Comparison of ENCODE assay signal across 11 cellular contexts in genomic region chr6:27720607-27721580, GRCh38.
DNase-seq lines count a peak whose midpoint lies in the region; ATAC-seq and TF ChIP-seq lines count a peak whose summit lies in the region.
"Had no signal": no experiment of that assay in that cellular context is flagged by ENCODE, and none has a peak within 500 bp of the region (broad histone marks: within the 10 kb centered on the region; RNA-seq: fewer than 3 reads in every experiment).

No MANE protein-coding gene starts in this region.

- peak overlapping the region; percentile 76 for H3K4me3 ChIP-seq in iPS-18a (ENCODE audit: low read length)
- H3K4me3 ChIP-seq: ovary, SK-N-MC had no signal

- H3K4ac ChIP-seq in H9 (ENCODE audit: low read depth, low read length) = no peak overlapping the region

- peaks cover 13 to 19% of the 10 kb centered on the region in 2 experiments for H3K4me1 Mint-ChIP-seq in H9

- H2BK120ac ChIP-seq in H9 (ENCODE audit: low read depth, low read length, poor library complexity, severe bottlenecking) = no peak overlapping the region

- no peak overlapping the region for H3K14ac ChIP-seq in H9 (ENCODE audit: insufficient read depth, low read length)

- H4K91ac ChIP-seq in H9 (ENCODE audit: insufficient read length, low read depth, low read length) = no peak overlapping the region

- no peaks in the 10 kb centered on the region for H4K20me1 ChIP-seq in H9 (ENCODE audit: control insufficient read depth, insufficient read depth, insufficient read length)

- H3K4me1 ChIP-seq in H9 (ENCODE audit: insufficient read depth, low read length) = no peaks in the 10 kb centered on the region
- H3K4me1 ChIP-seq in iPS-18a (ENCODE audit: control insufficient read depth, low read depth, low read length) = peaks cover 7% of the 10 kb centered on the region

- no peak overlapping the region for H4K5ac ChIP-seq in H9 (ENCODE audit: insufficient read length, low read depth, low read length)

- H2BK12ac ChIP-seq in H9 (ENCODE audit: insufficient read length, low read depth, low read length) = no peak overlapping the region

- peak overlapping the region; percentile 70 to 87 for H3K4me3 Mint-ChIP-seq in H9
- H3K4me3 Mint-ChIP-seq: dendritic cell treated with granulocyte-macrophage colony-stimulating factor and Interleukin-4, amounts not matched to agents 40 ng/mL and 50 ng/mL, for 4 days had no signal

- peaks cover 3% of the 10 kb centered on the region for H3K23me2 ChIP-seq in H9 (ENCODE audit: insufficient read length, low read depth, low read length, poor library complexity, severe bottlenecking)

- H3K36me3 Mint-ChIP-seq in H9 (ENCODE audit: insufficient read depth in 1 of 3, low read depth in 3 of 3) = no peaks in the 10 kb centered on the region
- no peaks in the 10 kb centered on the region for H3K36me3 Mint-ChIP-seq in activated naive CD4-positive, alpha-beta T cell treated with anti-CD3 and anti-CD28 coated beads, Interleukin-2, amount 50 U/mL, for 72 hours

- H3K9me3 ChIP-seq in H9 (ENCODE audit: control insufficient read depth, low read depth, low read length) (no peaks in the 10 kb centered on the region), iPS-18a (ENCODE audit: control insufficient read depth, low read depth, low read length) (no peaks in the 10 kb centered on the region)
- H3K9me3 ChIP-seq: ovary had no signal

- H3K27ac ChIP-seq in H9 (ENCODE audit: insufficient read length, low read depth, low read length) (no peak overlapping the region), iPS-18a (ENCODE audit: low read length) (no peak overlapping the region)
- H3K27ac ChIP-seq: ovary, SK-N-MC had no signal

- no peak overlapping the region for H2BK15ac ChIP-seq in H9 (ENCODE audit: low read depth, low read length)

- no peak overlapping the region for H2AK5ac ChIP-seq in H9 (ENCODE audit: insufficient read length, low read length)

- peak in 1 of 2 donors; percentile 32 for ATAC-seq in activated naive CD4-positive, alpha-beta T cell treated with anti-CD3 and anti-CD28 coated beads, Interleukin-2, amount 50 U/mL, for 72 hours
- ATAC-seq in GM21367 (IDR thresholded peaks at IDR 0.05; ENCODE audit: unreplicated experiment) (no peak), HG03565 (IDR thresholded peaks at IDR 0.05; ENCODE audit: unreplicated experiment) (no peak), HG02852 (IDR thresholded peaks at IDR 0.05; ENCODE audit: unreplicated experiment) (no peak)

- H3K27ac Mint-ChIP-seq in H9 = no peak overlapping the region
- H3K27ac Mint-ChIP-seq in activated naive CD4-positive, alpha-beta T cell treated with anti-CD3 and anti-CD28 coated beads, Interleukin-2, amount 50 U/mL, for 72 hours = peak overlapping the region; percentile 25 to 92
- H3K27ac Mint-ChIP-seq: dendritic cell treated with granulocyte-macrophage colony-stimulating factor and Interleukin-4, amounts not matched to agents 40 ng/mL and 50 ng/mL, for 4 days had no signal

- DNase-seq in Daoy (ENCODE audit: low read depth) = peak; percentile 89
- DNase-seq in H9 = peak; percentile 74
- peak in 1 of 2 donors; percentile 29 for DNase-seq in activated naive CD4-positive, alpha-beta T cell treated with anti-CD3 and anti-CD28 coated beads, Interleukin-2, amount 50 U/mL, for 72 hours (ENCODE audit: low spot score in 2 of 2)
- no peak for DNase-seq in NK-92 (lab: John Stamatoyannopoulos, UW; ENCODE audit: unreplicated experiment)
- DNase-seq: ovary had no signal

- H3K23ac ChIP-seq in H9 (ENCODE audit: insufficient read length, low read depth, low read length) = no peak overlapping the region

- H3K36me3 ChIP-seq in iPS-18a (ENCODE audit: control insufficient read depth, low read depth, low read length) = no peaks in the 10 kb centered on the region
- H3K36me3 ChIP-seq: ovary had no signal

- no peak overlapping the region for H2BK20ac ChIP-seq in H9 (ENCODE audit: low read depth, low read length, poor library complexity, severe bottlenecking)

- H3K79me2 ChIP-seq in H9 (ENCODE audit: insufficient read depth, low read length) = no peaks in the 10 kb centered on the region

- H3K79me1 ChIP-seq in H9 (ENCODE audit: insufficient read depth, low read depth, low read length, poor library complexity, severe bottlenecking) = no peaks in the 10 kb centered on the region

- H3K9me3 Mint-ChIP-seq in H9 = no peaks in the 10 kb centered on the region; a peak in 1 of 5 replicates
- no peaks in the 10 kb centered on the region for H3K9me3 Mint-ChIP-seq in activated naive CD4-positive, alpha-beta T cell treated with anti-CD3 and anti-CD28 coated beads, Interleukin-2, amount 50 U/mL, for 72 hours
- H3K9me3 Mint-ChIP-seq: dendritic cell treated with granulocyte-macrophage colony-stimulating factor and Interleukin-4, amounts not matched to agents 40 ng/mL and 50 ng/mL, for 4 days had no signal

- H4K8ac ChIP-seq in H9 (replicated peaks; ENCODE audit: insufficient read length, low read depth, low read length) = no peak overlapping the region

- peaks cover 14% of the 10 kb centered on the region for H3K27me3 Mint-ChIP-seq in H9 (ENCODE audit: low read depth)

- H3K18ac ChIP-seq in H9 (ENCODE audit: insufficient read length, low read depth, low read length) = no peak overlapping the region

- no CpG with 5 or more reads among the region's 19 CpGs for WGBS in H9 (ENCODE audit: extremely low coverage, insufficient read length, low lambda C conversion rate)

- no peak overlapping the region for H3K56ac ChIP-seq in H9 (ENCODE audit: insufficient read length, low read depth, low read length)

- H2AFZ ChIP-seq in H9 (ENCODE audit: low read length) = peak overlapping the region; percentile 69

- peak overlapping the region; percentile 79 for H3K4me2 ChIP-seq in H9 (ENCODE audit: insufficient read depth, insufficient read length, low read length)

- H3T11ph ChIP-seq in H9 (ENCODE audit: low read length) = no peak overlapping the region

- H3K27me3 ChIP-seq in H9 (ENCODE audit: insufficient read depth, low read length) (no peaks in the 10 kb centered on the region), iPS-18a (ENCODE audit: control insufficient read depth, insufficient read depth, low read length) (no peaks in the 10 kb centered on the region)
- H3K27me3 ChIP-seq: ovary had no signal

- no peak overlapping the region for H3K9ac ChIP-seq in H9 (ENCODE audit: extremely low read depth, insufficient read length, low read length)
- H3K9ac ChIP-seq in iPS-18a (ENCODE audit: low read length) = peak overlapping the region; percentile 6

- no peak overlapping the region for H2BK5ac ChIP-seq in H9 (ENCODE audit: insufficient read length, low read length)

- peak; percentile 42; the same call in 2 of the 3 replicates for TF ChIP-seq CTCF in H9 (conservative IDR thresholded peaks at IDR 0.05)

Comparison
In these comparisons a context has a peak if more than half of its experiments do, and no peak if none do; other contexts are left out.
1. H3K27ac Mint-ChIP-seq: peak in activated naive CD4-positive, alpha-beta T cell treated with anti-CD3 and anti-CD28 coated beads, Interleukin-2, amount 50 U/mL, for 72 hours (2 of 2); none in H9 (0 of 3).